ENCODE assay signal across 18 cellular contexts in genomic region chr19:51148571-51148970, GRCh38. TPM values are rescaled to one million over a fixed set of nuclear protein-coding genes. Genes with fewer than 3 reads are reported as not detected.
"Had no signal": no experiment of that assay in that cellular context is flagged by ENCODE, and none has a peak within 500 bp of the region (broad histone marks: within the 10 kb centered on the region; RNA-seq: fewer than 3 reads in every experiment).

No MANE protein-coding gene starts in this region.

- FAIRE-seq: frontal cortex, keratinocyte had no signal

- DNase-seq: activated CD4-positive, alpha-beta T cell treated with anti-CD3 and anti-CD28 coated beads, Interleukin-2, amount 10 ng/mL, durations not matched to agents 24 days and 14 days; activated CD8-positive, alpha-beta memory T cell treated with anti-CD3 and anti-CD28 coated beads for 24 hours; activated naive CD4-positive, alpha-beta T cell treated with anti-CD3 and anti-CD28 coated beads, Interleukin-2, amount 10 ng/mL, durations not matched to agents 7 days and 5 days; colonic mucosa; effector CD4-positive, alpha-beta T cell; heart right ventricle; left ventricle myocardium superior; mesendoderm; thyroid gland had no signal

- H3K9me3 Mint-ChIP-seq: activated T-helper 17 cell treated with anti-CD3 and anti-CD28 coated beads, Interleukin-2, amount 50 U/mL, for 72 hours; neural progenitor cell had no signal

- H3K27ac ChIP-seq: cardiac muscle cell, colonic mucosa, neural progenitor cell, parathyroid adenoma, skin epidermis, thyroid gland had no signal

- H3K27me3 ChIP-seq: cardiac muscle cell, colonic mucosa, neural progenitor cell, thyroid gland had no signal

- H3K9me3 ChIP-seq: colonic mucosa, thyroid gland had no signal

- H3K4me1 Mint-ChIP-seq: activated CD4-positive, alpha-beta T cell treated with anti-CD3 and anti-CD28 coated beads, Interleukin-2, amount 10 ng/mL, durations not matched to agents 24 days and 14 days; activated naive CD4-positive, alpha-beta T cell treated with anti-CD3 and anti-CD28 coated beads, Interleukin-2, amount 10 ng/mL, durations not matched to agents 7 days and 5 days; activated T-helper 17 cell treated with anti-CD3 and anti-CD28 coated beads, Interleukin-2, amount 50 U/mL, for 72 hours; WTC11 had no signal

- H3K27ac Mint-ChIP-seq: activated CD4-positive, alpha-beta T cell treated with anti-CD3 and anti-CD28 coated beads, Interleukin-2, amount 10 ng/mL, durations not matched to agents 24 days and 14 days; activated naive CD4-positive, alpha-beta T cell treated with anti-CD3 and anti-CD28 coated beads, Interleukin-2, amount 10 ng/mL, durations not matched to agents 7 days and 5 days; activated T-helper 17 cell treated with anti-CD3 and anti-CD28 coated beads, Interleukin-2, amount 50 U/mL, for 72 hours; neural progenitor cell; WTC11 had no signal

- H3K36me3 ChIP-seq: cardiac muscle cell, colonic mucosa, neural progenitor cell, thyroid gland had no signal

- H3K4me3 ChIP-seq: cardiac muscle cell, colonic mucosa, neural progenitor cell, skin epidermis, thyroid gland had no signal

- H3K36me3 Mint-ChIP-seq: activated naive CD4-positive, alpha-beta T cell treated with anti-CD3 and anti-CD28 coated beads, Interleukin-2, amount 10 ng/mL, durations not matched to agents 7 days and 5 days; neural progenitor cell; WTC11 had no signal

- H3K4me1 ChIP-seq: colonic mucosa, neural progenitor cell, thyroid gland had no signal

- H3K4me3 Mint-ChIP-seq: activated CD4-positive, alpha-beta T cell treated with anti-CD3 and anti-CD28 coated beads, Interleukin-2, amount 10 ng/mL, durations not matched to agents 24 days and 14 days; activated naive CD4-positive, alpha-beta T cell treated with anti-CD3 and anti-CD28 coated beads, Interleukin-2, amount 10 ng/mL, durations not matched to agents 7 days and 5 days; activated T-helper 17 cell treated with anti-CD3 and anti-CD28 coated beads, Interleukin-2, amount 50 U/mL, for 72 hours; neural progenitor cell; WTC11 had no signal

RNA-seq across cellular contexts. Expression of gene SIGLEC7, which starts 6.5 kb away (rescaled TPM):
- total RNA-seq: activated CD4-positive, alpha-beta T cell treated with anti-CD3 and anti-CD28 coated beads, Interleukin-2, amount 10 ng/mL, durations not matched to agents 24 days and 14 days; activated T-helper 17 cell treated with anti-CD3 and anti-CD28 coated beads, Interleukin-2, amount 50 U/mL, for 72 hours; cardiac muscle cell; fibroblast of lung; WTC11 had no signal
- polyA plus RNA-seq: cardiac muscle cell, fibroblast of lung, keratinocyte had no signal

RNA-seq across cellular contexts. Expression of gene SIGLEC9, which starts 23.9 kb away (rescaled TPM):
- total RNA-seq: cardiac muscle cell, fibroblast of lung, WTC11 had no signal
- polyA plus RNA-seq: cardiac muscle cell, fibroblast of lung, keratinocyte had no signal
